ENCODE assay signal across 14 cellular contexts in the genomic region with DNA sequence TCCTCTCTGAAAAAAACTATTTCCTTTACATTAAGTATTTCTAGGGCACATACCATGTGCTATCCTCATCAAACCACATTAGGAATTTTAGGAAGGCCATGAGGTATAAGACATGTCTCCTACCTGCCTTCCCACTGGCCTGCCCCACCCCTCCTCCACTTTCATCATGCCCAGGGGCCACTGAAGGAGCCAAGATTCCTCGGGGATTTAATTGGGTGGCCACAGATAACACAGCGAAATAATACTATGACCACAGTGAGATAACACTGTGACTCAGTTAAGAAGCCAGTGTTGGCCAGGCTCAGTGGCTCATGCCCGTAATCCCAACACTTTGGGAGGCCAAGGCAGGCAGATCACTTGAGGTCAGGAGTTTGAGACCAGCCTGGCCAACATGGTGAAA.
"Had no signal": no experiment of that assay in that cellular context is flagged by ENCODE, and none has a peak within 500 bp of the region (broad histone marks: within the 10 kb centered on the region; RNA-seq: fewer than 3 reads in every experiment).

No MANE protein-coding gene starts in this region.

- H3K27me3 ChIP-seq: sigmoid colon had no signal

- H3K27ac ChIP-seq: psoas muscle, sigmoid colon had no signal

- H3K4me1 ChIP-seq: sigmoid colon had no signal

- H3K9me3 ChIP-seq: psoas muscle, sigmoid colon had no signal

- H3K4me3 ChIP-seq: psoas muscle, sigmoid colon had no signal

- DNase-seq: activated CD4-positive, alpha-beta T cell treated with anti-CD3 and anti-CD28 coated beads, Interleukin-2, amount 50 U/mL, for 4 hours; activated naive CD4-positive, alpha-beta T cell treated with anti-CD3 and anti-CD28 coated beads for 36 hours; central memory CD4-positive, alpha-beta T cell; cortex of kidney; effector memory CD8-positive, alpha-beta T cell; glutamatergic neuron; immature natural killer cell; occipital lobe; psoas muscle; sigmoid colon; stimulated activated CD4-positive, alpha-beta T cell treated with anti-CD3 and anti-CD28 coated beads, Interleukin-12 subunit alpha, Interleukin-12 subunit beta, amount 100 ng/mL, for 4 hours; T-helper 2 cell had no signal

- ATAC-seq: activated CD4-positive, CD25-positive, alpha-beta regulatory T cell treated with anti-CD3 and anti-CD28 coated beads, Interleukin-2, amount 50 U/mL, for 24 hours; effector memory CD8-positive, alpha-beta T cell; natural killer cell treated with Interleukin-12 subunit alpha and Interleukin-12 subunit beta and Interleukin-15 and Interleukin-18, amount 100 ng/mL, for 72 hours; psoas muscle had no signal

- H3K36me3 ChIP-seq: sigmoid colon had no signal
